ENCODE assay signal across 27 cellular contexts in genomic region chr12:109270494-109270893, GRCh38. TPM values are rescaled to one million over a fixed set of nuclear protein-coding genes. Genes with fewer than 3 reads are reported as not detected.
"Had no signal": no experiment of that assay in that cellular context is flagged by ENCODE, and none has a peak within 500 bp of the region (broad histone marks: within the 10 kb centered on the region; RNA-seq: fewer than 3 reads in every experiment).

No MANE protein-coding gene starts in this region.

- DNase-seq: stimulated activated CD4-positive, alpha-beta T cell treated with anti-CD3 and anti-CD28 coated beads, Interleukin-2, amount 100 ng/mL, for 48 hours; stimulated activated CD4-positive, alpha-beta T cell treated with anti-CD3 and anti-CD28 coated beads, Interleukin-4, amount 100 ng/mL, for 1 hour; stimulated activated CD4-positive, alpha-beta T cell treated with anti-CD3 and anti-CD28 coated beads, Interleukin-4, amount 100 ng/mL, for 24 hours; stimulated activated CD4-positive, alpha-beta T cell treated with anti-CD3 and anti-CD28 coated beads, Interleukin-4, amount 100 ng/mL, for 4 hours; stimulated activated CD8-positive, alpha-beta memory T cell treated with anti-CD3 and anti-CD28 coated beads, Interleukin-4, amount 100 ng/mL, for 48 hours; stimulated activated naive B cell treated with anti-CD40 and anti-IgM and Interleukin-4, amounts not matched to agents 10 μg/mL and 1 μg/mL and 100 μg/mL, for 72 hours; stimulated activated naive CD4-positive, alpha-beta T cell; stimulated activated naive CD4-positive, alpha-beta T cell treated with Interleukin-2 at 50 U/mL for 16 hours; stimulated activated naive CD8-positive, alpha-beta T cell treated with anti-CD3 and anti-CD28 coated beads, Interleukin-15, amount 100 ng/mL, for 72 hours; stimulated activated naive CD8-positive, alpha-beta T cell treated with anti-CD3 and anti-CD28 coated beads, Interleukin-15, Interleukin-2, amounts not matched to agents 100 U/mL and 50 U/mL, for 24 hours; stomach; substantia nigra; testis; thyroid gland; tibial artery; transverse colon; trophoblast cell; upper lobe of left lung; upper lobe of right lung; uterus had no signal

- H3K4me1 ChIP-seq: stomach, suprapubic skin, testis, thyroid gland, tibial artery, tibial nerve, upper lobe of left lung, upper lobe of right lung, vagina had no signal

- H3K9me3 ChIP-seq: stomach, suprapubic skin, testis, thoracic aorta, thyroid gland, tibial artery, transverse colon, upper lobe of right lung, uterus, vagina had no signal

- H3K36me3 ChIP-seq: uterus had no signal

- H3K27ac ChIP-seq: stomach, suprapubic skin, testis, thoracic aorta, thyroid gland, tibial artery, tibial nerve, transverse colon, upper lobe of left lung, upper lobe of right lung, uterus, vagina had no signal

- H3K27me3 ChIP-seq: stomach, suprapubic skin, testis, thyroid gland, tibial artery, tibial nerve, transverse colon, upper lobe of left lung, upper lobe of right lung, uterus, vagina had no signal

- H3K4me3 ChIP-seq: stomach, suprapubic skin, testis, thoracic aorta, thyroid gland, tibial artery, tibial nerve, transverse colon, upper lobe of left lung, upper lobe of right lung, uterus, vagina had no signal

RNA-seq across cellular contexts. Expression of gene FOXN4, which starts 38.6 kb away (rescaled TPM):
- total RNA-seq: stomach, subcutaneous adipose tissue, suprapubic skin, thoracic aorta, thyroid gland, tibial nerve, transverse colon, upper lobe of right lung, ureter, urinary bladder, uterus, vagina had no signal
